In the genomic region with DNA sequence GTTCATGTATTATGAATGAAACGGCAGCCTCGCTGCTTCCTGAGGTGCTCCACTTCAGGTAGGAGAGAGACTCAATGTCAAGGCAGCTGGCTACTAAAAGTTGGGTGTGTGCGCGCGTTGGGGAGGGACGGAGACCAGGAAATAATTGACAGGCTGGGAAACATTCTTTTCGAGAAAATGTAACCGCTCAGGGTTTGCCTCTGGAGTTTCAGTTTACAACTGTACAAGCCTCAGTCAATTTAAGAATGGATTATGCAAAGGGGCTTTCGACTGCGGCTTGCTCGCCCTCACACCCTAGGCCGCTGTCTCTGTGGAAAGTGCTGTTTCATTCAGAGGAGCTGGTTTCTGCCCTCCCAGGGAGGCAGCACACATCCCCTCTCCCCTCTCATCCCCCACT, we compare ENCODE assay signal across 1 cellular context.
A peak's percentile ranks its signal among the peaks of the same experiment; 100 is the strongest.
TF ChIP-seq lines count a peak whose summit lies in the region.

No MANE protein-coding gene starts in this region.

TF ChIP-seq in HepG2, 621 proteins besides CTCF, POLR2A, EP300 and RAD21 (continued from another document and continues in another):
- TF ChIP-seq ZNF160 (CRISPR knock-in tag; IDR thresholded peaks at IDR 0.05) (no peak), REL (CRISPR knock-in tag; conservative IDR thresholded peaks at IDR 0.05) (no peak), SYNCRIP (IDR thresholded peaks at IDR 0.05; ENCODE audit: insufficient read depth, low read depth, low read length) (no peak), ZNF431 (CRISPR knock-in tag; IDR thresholded peaks at IDR 0.05; ENCODE audit: borderline replicate concordance, low read depth) (no peak), KMT2B (CRISPR knock-in tag; IDR thresholded peaks at IDR 0.05) (no peak), AGO1 (IDR thresholded peaks at IDR 0.05; ENCODE audit: low read depth, low read length, poor library complexity, severe bottlenecking) (no peak), PITX1 (CRISPR knock-in tag; IDR thresholded peaks at IDR 0.05) (no peak), NFE2L2 (IDR thresholded peaks at IDR 0.05; ENCODE audit: low read length) (no peak), KLF16 (CRISPR knock-in tag; IDR thresholded peaks at IDR 0.05) (peak in 1 of 2 experiments; percentile 21; a peak in 1 of 4 replicates), HCFC1 (IDR thresholded peaks at IDR 0.05; ENCODE audit: low read depth, low read length) (no peak), IRX3 (CRISPR knock-in tag; IDR thresholded peaks at IDR 0.05; ENCODE audit: borderline replicate concordance, low read depth) (no peak), RFXANK (CRISPR knock-in tag; IDR thresholded peaks at IDR 0.05) (no peak), ERF (CRISPR knock-in tag; IDR thresholded peaks at IDR 0.05) (no peak; the same call in 1 of the 2 replicates), ZNF224 (CRISPR knock-in tag; IDR thresholded peaks at IDR 0.05) (no peak; the same call in 1 of the 2 replicates), ZNF143 (CRISPR knock-in tag; IDR thresholded peaks at IDR 0.05) (no peak), SATB2 (CRISPR knock-in tag; IDR thresholded peaks at IDR 0.05) (no peak; the same call in 1 of the 2 replicates), ZNF317 (CRISPR knock-in tag; IDR thresholded peaks at IDR 0.05) (peak; percentile 2; the same call in 1 of the 2 replicates), MAFG (CRISPR knock-in tag; IDR thresholded peaks at IDR 0.05) (no peak), ZNF180 (CRISPR knock-in tag; IDR thresholded peaks at IDR 0.05; ENCODE audit: borderline replicate concordance, low read depth) (no peak), NONO (IDR thresholded peaks at IDR 0.05) (no peak), NONO (CRISPR knock-in tag; conservative IDR thresholded peaks at IDR 0.05) (no peak), RFXAP (CRISPR knock-in tag; IDR thresholded peaks at IDR 0.05; ENCODE audit: borderline replicate concordance) (no peak), RXRA (CRISPR knock-in tag; IDR thresholded peaks at IDR 0.05) (no peak), SSRP1 (CRISPR knock-in tag; IDR thresholded peaks at IDR 0.05) (0 out of 2 replicates have a peak, but pooled peaks have one; percentile 17)
- TF ChIP-seq, protein P1, sequence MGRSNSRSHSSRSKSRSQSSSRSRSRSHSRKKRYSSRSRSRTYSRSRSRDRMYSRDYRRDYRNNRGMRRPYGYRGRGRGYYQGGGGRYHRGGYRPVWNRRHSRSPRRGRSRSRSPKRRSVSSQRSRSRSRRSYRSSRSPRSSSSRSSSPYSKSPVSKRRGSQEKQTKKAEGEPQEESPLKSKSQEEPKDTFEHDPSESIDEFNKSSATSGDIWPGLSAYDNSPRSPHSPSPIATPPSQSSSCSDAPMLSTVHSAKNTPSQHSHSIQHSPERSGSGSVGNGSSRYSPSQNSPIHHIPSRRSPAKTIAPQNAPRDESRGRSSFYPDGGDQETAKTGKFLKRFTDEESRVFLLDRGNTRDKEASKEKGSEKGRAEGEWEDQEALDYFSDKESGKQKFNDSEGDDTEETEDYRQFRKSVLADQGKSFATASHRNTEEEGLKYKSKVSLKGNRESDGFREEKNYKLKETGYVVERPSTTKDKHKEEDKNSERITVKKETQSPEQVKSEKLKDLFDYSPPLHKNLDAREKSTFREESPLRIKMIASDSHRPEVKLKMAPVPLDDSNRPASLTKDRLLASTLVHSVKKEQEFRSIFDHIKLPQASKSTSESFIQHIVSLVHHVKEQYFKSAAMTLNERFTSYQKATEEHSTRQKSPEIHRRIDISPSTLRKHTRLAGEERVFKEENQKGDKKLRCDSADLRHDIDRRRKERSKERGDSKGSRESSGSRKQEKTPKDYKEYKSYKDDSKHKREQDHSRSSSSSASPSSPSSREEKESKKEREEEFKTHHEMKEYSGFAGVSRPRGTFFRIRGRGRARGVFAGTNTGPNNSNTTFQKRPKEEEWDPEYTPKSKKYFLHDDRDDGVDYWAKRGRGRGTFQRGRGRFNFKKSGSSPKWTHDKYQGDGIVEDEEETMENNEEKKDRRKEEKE (IDR thresholded peaks at IDR 0.05): no peak
- TF ChIP-seq, protein P2, sequence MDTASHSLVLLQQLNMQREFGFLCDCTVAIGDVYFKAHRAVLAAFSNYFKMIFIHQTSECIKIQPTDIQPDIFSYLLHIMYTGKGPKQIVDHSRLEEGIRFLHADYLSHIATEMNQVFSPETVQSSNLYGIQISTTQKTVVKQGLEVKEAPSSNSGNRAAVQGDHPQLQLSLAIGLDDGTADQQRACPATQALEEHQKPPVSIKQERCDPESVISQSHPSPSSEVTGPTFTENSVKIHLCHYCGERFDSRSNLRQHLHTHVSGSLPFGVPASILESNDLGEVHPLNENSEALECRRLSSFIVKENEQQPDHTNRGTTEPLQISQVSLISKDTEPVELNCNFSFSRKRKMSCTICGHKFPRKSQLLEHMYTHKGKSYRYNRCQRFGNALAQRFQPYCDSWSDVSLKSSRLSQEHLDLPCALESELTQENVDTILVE (CRISPR knock-in tag; IDR thresholded peaks at IDR 0.05): no peak
- TF ChIP-seq, protein P3, sequence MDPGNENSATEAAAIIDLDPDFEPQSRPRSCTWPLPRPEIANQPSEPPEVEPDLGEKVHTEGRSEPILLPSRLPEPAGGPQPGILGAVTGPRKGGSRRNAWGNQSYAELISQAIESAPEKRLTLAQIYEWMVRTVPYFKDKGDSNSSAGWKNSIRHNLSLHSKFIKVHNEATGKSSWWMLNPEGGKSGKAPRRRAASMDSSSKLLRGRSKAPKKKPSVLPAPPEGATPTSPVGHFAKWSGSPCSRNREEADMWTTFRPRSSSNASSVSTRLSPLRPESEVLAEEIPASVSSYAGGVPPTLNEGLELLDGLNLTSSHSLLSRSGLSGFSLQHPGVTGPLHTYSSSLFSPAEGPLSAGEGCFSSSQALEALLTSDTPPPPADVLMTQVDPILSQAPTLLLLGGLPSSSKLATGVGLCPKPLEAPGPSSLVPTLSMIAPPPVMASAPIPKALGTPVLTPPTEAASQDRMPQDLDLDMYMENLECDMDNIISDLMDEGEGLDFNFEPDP (CRISPR knock-in tag; conservative IDR thresholded peaks at IDR 0.05): no peak
- TF ChIP-seq, protein P4, sequence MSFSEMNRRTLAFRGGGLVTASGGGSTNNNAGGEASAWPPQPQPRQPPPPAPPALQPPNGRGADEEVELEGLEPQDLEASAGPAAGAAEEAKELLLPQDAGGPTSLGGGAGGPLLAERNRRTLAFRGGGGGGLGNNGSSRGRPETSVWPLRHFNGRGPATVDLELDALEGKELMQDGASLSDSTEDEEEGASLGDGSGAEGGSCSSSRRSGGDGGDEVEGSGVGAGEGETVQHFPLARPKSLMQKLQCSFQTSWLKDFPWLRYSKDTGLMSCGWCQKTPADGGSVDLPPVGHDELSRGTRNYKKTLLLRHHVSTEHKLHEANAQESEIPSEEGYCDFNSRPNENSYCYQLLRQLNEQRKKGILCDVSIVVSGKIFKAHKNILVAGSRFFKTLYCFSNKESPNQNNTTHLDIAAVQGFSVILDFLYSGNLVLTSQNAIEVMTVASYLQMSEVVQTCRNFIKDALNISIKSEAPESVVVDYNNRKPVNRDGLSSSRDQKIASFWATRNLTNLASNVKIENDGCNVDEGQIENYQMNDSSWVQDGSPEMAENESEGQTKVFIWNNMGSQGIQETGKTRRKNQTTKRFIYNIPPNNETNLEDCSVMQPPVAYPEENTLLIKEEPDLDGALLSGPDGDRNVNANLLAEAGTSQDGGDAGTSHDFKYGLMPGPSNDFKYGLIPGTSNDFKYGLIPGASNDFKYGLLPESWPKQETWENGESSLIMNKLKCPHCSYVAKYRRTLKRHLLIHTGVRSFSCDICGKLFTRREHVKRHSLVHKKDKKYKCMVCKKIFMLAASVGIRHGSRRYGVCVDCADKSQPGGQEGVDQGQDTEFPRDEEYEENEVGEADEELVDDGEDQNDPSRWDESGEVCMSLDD (CRISPR knock-in tag; IDR thresholded peaks at IDR 0.05; ENCODE audit: borderline replicate concordance): no peak
- TF ChIP-seq, protein P5, sequence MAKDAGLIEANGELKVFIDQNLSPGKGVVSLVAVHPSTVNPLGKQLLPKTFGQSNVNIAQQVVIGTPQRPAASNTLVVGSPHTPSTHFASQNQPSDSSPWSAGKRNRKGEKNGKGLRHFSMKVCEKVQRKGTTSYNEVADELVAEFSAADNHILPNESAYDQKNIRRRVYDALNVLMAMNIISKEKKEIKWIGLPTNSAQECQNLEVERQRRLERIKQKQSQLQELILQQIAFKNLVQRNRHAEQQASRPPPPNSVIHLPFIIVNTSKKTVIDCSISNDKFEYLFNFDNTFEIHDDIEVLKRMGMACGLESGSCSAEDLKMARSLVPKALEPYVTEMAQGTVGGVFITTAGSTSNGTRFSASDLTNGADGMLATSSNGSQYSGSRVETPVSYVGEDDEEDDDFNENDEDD (CRISPR knock-in tag; IDR thresholded peaks at IDR 0.05; ENCODE audit: borderline replicate concordance): 0 out of 2 replicates have a peak, but pooled peaks have one; percentile 7
- TF ChIP-seq, protein P6, sequence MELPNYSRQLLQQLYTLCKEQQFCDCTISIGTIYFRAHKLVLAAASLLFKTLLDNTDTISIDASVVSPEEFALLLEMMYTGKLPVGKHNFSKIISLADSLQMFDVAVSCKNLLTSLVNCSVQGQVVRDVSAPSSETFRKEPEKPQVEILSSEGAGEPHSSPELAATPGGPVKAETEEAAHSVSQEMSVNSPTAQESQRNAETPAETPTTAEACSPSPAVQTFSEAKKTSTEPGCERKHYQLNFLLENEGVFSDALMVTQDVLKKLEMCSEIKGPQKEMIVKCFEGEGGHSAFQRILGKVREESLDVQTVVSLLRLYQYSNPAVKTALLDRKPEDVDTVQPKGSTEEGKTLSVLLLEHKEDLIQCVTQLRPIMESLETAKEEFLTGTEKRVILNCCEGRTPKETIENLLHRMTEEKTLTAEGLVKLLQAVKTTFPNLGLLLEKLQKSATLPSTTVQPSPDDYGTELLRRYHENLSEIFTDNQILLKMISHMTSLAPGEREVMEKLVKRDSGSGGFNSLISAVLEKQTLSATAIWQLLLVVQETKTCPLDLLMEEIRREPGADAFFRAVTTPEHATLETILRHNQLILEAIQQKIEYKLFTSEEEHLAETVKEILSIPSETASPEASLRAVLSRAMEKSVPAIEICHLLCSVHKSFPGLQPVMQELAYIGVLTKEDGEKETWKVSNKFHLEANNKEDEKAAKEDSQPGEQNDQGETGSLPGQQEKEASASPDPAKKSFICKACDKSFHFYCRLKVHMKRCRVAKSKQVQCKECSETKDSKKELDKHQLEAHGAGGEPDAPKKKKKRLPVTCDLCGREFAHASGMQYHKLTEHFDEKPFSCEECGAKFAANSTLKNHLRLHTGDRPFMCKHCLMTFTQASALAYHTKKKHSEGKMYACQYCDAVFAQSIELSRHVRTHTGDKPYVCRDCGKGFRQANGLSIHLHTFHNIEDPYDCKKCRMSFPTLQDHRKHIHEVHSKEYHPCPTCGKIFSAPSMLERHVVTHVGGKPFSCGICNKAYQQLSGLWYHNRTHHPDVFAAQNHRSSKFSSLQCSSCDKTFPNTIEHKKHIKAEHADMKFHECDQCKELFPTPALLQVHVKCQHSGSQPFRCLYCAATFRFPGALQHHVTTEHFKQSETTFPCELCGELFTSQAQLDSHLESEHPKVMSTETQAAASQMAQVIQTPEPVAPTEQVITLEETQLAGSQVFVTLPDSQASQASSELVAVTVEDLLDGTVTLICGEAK (IDR thresholded peaks at IDR 0.05): no peak
- TF ChIP-seq, protein P6 (CRISPR knock-in tag; IDR thresholded peaks at IDR 0.05): no peak
- TF ChIP-seq, protein P7, sequence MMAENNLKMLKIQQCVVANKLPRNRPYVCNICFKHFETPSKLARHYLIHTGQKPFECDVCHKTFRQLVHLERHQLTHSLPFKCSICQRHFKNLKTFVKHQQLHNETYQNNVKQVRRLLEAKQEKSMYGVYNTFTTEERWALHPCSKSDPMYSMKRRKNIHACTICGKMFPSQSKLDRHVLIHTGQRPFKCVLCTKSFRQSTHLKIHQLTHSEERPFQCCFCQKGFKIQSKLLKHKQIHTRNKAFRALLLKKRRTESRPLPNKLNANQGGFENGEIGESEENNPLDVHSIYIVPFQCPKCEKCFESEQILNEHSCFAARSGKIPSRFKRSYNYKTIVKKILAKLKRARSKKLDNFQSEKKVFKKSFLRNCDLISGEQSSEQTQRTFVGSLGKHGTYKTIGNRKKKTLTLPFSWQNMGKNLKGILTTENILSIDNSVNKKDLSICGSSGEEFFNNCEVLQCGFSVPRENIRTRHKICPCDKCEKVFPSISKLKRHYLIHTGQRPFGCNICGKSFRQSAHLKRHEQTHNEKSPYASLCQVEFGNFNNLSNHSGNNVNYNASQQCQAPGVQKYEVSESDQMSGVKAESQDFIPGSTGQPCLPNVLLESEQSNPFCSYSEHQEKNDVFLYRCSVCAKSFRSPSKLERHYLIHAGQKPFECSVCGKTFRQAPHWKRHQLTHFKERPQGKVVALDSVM (CRISPR knock-in tag; IDR thresholded peaks at IDR 0.05): peak; percentile 47; the same call in 1 of the 2 replicates
- TF ChIP-seq, protein P8, sequence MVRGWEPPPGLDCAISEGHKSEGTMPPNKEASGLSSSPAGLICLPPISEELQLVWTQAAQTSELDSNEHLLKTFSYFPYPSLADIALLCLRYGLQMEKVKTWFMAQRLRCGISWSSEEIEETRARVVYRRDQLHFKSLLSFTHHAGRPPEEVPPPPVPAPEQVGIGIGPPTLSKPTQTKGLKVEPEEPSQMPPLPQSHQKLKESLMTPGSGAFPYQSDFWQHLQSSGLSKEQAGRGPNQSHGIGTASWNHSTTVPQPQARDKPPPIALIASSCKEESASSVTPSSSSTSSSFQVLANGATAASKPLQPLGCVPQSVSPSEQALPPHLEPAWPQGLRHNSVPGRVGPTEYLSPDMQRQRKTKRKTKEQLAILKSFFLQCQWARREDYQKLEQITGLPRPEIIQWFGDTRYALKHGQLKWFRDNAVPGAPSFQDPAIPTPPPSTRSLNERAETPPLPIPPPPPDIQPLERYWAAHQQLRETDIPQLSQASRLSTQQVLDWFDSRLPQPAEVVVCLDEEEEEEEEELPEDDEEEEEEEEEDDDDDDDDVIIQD (CRISPR knock-in tag; IDR thresholded peaks at IDR 0.05; ENCODE audit: low read depth): no peak
